Comparison of ENCODE assay signal across 21 cellular contexts in genomic region chr7:43278088-43278644, GRCh38.
"Had no signal": no experiment of that assay in that cellular context is flagged by ENCODE, and none has a peak within 500 bp of the region (broad histone marks: within the 10 kb centered on the region; RNA-seq: fewer than 3 reads in every experiment).

No MANE protein-coding gene starts in this region.

- H3K9me3 ChIP-seq: gastrocnemius medialis, prostate gland, transverse colon had no signal

- H3K27me3 ChIP-seq: brain microvascular endothelial cell, gastrocnemius medialis, transverse colon had no signal

- FAIRE-seq: islet of Langerhans had no signal

- DNase-seq: activated CD4-positive, alpha-beta T cell treated with anti-CD3 and anti-CD28 coated beads for 36 hours; activated CD8-positive, alpha-beta memory T cell treated with anti-CD3 and anti-CD28 coated beads, Interleukin-2, amount 50 U/mL, for 4 hours; activated CD8-positive, alpha-beta T cell treated with anti-CD3 and anti-CD28 coated beads for 36 hours; activated effector memory CD4-positive, alpha-beta T cell treated with anti-CD3 and anti-CD28 coated beads, Interleukin-2, amount 50 U/mL, for 16 hours; activated T-cell treated with anti-CD3 and anti-CD28 coated beads, Interleukin-2, amount 50 U/mL, for 48 hours; amniotic stem cell; brain microvascular endothelial cell; effector memory CD8-positive, alpha-beta T cell; gastrocnemius medialis; right cardiac atrium; stimulated activated CD4-positive, alpha-beta T cell treated with anti-CD3 and anti-CD28 coated beads, Interleukin-15, amount 100 ng/mL, for 24 hours; stimulated activated CD4-positive, alpha-beta T cell treated with anti-CD3 and anti-CD28 coated beads, Interleukin-4, amount 100 ng/mL, for 1 hour; stimulated activated naive CD4-positive, alpha-beta T cell; substantia nigra; transverse colon had no signal

- H3K4me3 ChIP-seq: gastrocnemius medialis, prostate gland, skin epidermis, transverse colon had no signal

- H3K9me3 Mint-ChIP-seq: activated CD8-positive, alpha-beta T cell treated with anti-CD3 and anti-CD28 coated beads for 36 hours; activated naive CD4-positive, alpha-beta T cell treated with anti-CD3 and anti-CD28 coated beads, Interleukin-2, amount 50 U/mL, for 24 hours; effector memory CD8-positive, alpha-beta T cell; neural crest cell had no signal

- H3K27me3 Mint-ChIP-seq: activated naive CD4-positive, alpha-beta T cell treated with anti-CD3 and anti-CD28 coated beads, Interleukin-2, amount 50 U/mL, for 24 hours had no signal

- H3K27ac ChIP-seq: brain microvascular endothelial cell, gastrocnemius medialis, prostate gland, skin epidermis, transverse colon had no signal

- H3K4me3 Mint-ChIP-seq: activated CD4-positive, alpha-beta T cell treated with anti-CD3 and anti-CD28 coated beads for 36 hours; activated CD8-positive, alpha-beta T cell treated with anti-CD3 and anti-CD28 coated beads for 36 hours; activated naive CD4-positive, alpha-beta T cell treated with anti-CD3 and anti-CD28 coated beads, Interleukin-2, amount 50 U/mL, for 24 hours; effector memory CD8-positive, alpha-beta T cell; neural crest cell had no signal

- H3K4me1 ChIP-seq: prostate gland, transverse colon had no signal

- H3K4me1 Mint-ChIP-seq: activated CD4-positive, alpha-beta T cell treated with anti-CD3 and anti-CD28 coated beads for 36 hours; activated naive CD4-positive, alpha-beta T cell treated with anti-CD3 and anti-CD28 coated beads, Interleukin-2, amount 50 U/mL, for 24 hours had no signal

- H3K27ac Mint-ChIP-seq: activated CD4-positive, alpha-beta T cell treated with anti-CD3 and anti-CD28 coated beads for 36 hours; activated CD8-positive, alpha-beta T cell treated with anti-CD3 and anti-CD28 coated beads for 36 hours; activated naive CD4-positive, alpha-beta T cell treated with anti-CD3 and anti-CD28 coated beads, Interleukin-2, amount 50 U/mL, for 24 hours; effector memory CD8-positive, alpha-beta T cell had no signal

- H3K36me3 ChIP-seq: brain microvascular endothelial cell, gastrocnemius medialis, prostate gland, transverse colon had no signal

- ATAC-seq: activated CD4-positive, alpha-beta T cell treated with anti-CD3 and anti-CD28 coated beads for 36 hours; activated CD8-positive, alpha-beta T cell treated with anti-CD3 and anti-CD28 coated beads for 36 hours; effector memory CD8-positive, alpha-beta T cell; gastrocnemius medialis; left lobe of liver; right cardiac atrium had no signal

- H3K36me3 Mint-ChIP-seq: activated naive CD4-positive, alpha-beta T cell treated with anti-CD3 and anti-CD28 coated beads, Interleukin-2, amount 50 U/mL, for 24 hours had no signal
